ENCODE assay signal across 8 cellular contexts in the genomic region with DNA sequence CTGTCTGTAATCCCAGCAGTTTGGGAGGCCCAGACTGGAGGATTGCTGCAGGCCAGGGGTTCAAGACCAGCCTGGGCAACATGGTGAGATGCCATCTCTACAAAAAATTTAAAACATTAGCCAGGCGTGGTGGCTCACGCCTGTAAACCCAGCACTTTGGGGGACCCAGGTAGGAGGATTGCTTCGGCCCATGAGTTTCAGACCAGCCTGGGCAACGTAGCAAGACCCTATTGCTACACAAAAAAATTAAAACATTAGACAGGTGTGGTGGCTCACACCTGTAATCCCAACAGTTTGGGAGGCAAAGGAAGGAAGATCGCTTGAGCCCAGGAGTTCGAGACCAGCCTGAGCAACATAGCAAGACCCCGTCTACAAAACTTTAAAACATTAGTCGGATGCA. TPM values are rescaled to one million over a fixed set of nuclear protein-coding genes. Genes with fewer than 3 reads are reported as not detected.
DNase-seq lines count a peak whose midpoint lies in the region; ATAC-seq and TF ChIP-seq lines count a peak whose summit lies in the region.

No MANE protein-coding gene starts in this region.

- CTCF ChIA-PET in SK-N-SH (lab: Yijun Ruan, JAX), result no interaction called here

- H3K36me3 ChIP-seq in SK-N-SH (replicated peaks in 1 of 2; ENCODE audit: control insufficient read depth in 1 of 2, insufficient read depth in 2 of 2, low read length in 1 of 2) (peaks cover 12 to 13% of the 10 kb centered on the region in 2 experiments), adrenal gland (replicated peaks in 1 of 2) (no peaks in the 10 kb centered on the region)

- peaks cover 17 to 19% of the 10 kb centered on the region in 2 experiments; a peak in 3 of 4 replicates for H3K4me1 ChIP-seq in SK-N-SH (ENCODE audit: control insufficient read depth in 1 of 2, insufficient read depth in 2 of 2, low read depth in 1 of 2, low read length in 1 of 2)
- peaks cover 23 to 38% of the 10 kb centered on the region in 2 donors for H3K4me1 ChIP-seq in adrenal gland (replicated peaks in 1 of 2)

- TF ChIP-seq CTCF in SK-N-SH (IDR thresholded peaks at IDR 0.05), result no peak
- TF ChIP-seq CTCF in adrenal gland (IDR thresholded peaks at IDR 0.05), result no peak

- intact Hi-C loops in adrenal gland (cut with DNase I), result no loop called here

- DNase-seq in SK-N-SH (no peak), adrenal gland (no peak), substantia nigra (lab: John Stamatoyannopoulos, UW) (no peak), islet precursor cell (no peak), RKO (ENCODE audit: low spot score) (no peak), epidermal melanocyte (ENCODE audit: insufficient read length, low spot score) (no peak)

- H3K79me2 ChIP-seq in SK-N-SH (ENCODE audit: insufficient read depth), result peaks cover 58% of the 10 kb centered on the region

- POLR2A ChIA-PET in SK-N-SH (lab: Yijun Ruan, JAX), result no interaction called here

- H3K9me3 ChIP-seq in SK-N-SH (no peaks in the 10 kb centered on the region; the same call in 1 of the 2 replicates), adrenal gland (replicated peaks in 1 of 3) (no peaks in the 10 kb centered on the region)

- H3K27ac ChIP-seq in SK-N-SH (ENCODE audit: low read depth in 2 of 2, low read length in 1 of 2) (no peak overlapping the region), adrenal gland (peak overlapping the region in 4 of 5 donors; percentile 42 to 94 (median 90)), layer of hippocampus (ENCODE audit: low read depth, low read length) (peak overlapping the region; percentile 53), substantia nigra (ENCODE audit: low read depth, low read length, poor library complexity, severe bottlenecking) (peak overlapping the region; percentile 8)

- TF ChIP-seq POLR2A in adrenal gland (IDR thresholded peaks at IDR 0.05), result no peak

- H3K27me3 ChIP-seq in SK-N-SH (ENCODE audit: insufficient read depth) (no peaks in the 10 kb centered on the region), adrenal gland (no peaks in the 10 kb centered on the region), layer of hippocampus (ENCODE audit: control insufficient read depth, insufficient read depth, low read length) (no peaks in the 10 kb centered on the region)

- no peak overlapping the region for H2AFZ ChIP-seq in SK-N-SH (ENCODE audit: low read depth)

- H3F3A ChIP-seq in SK-N-SH (replicated peaks; ENCODE audit: insufficient read depth), result peaks cover 2% of the 10 kb centered on the region

- H3K4me2 ChIP-seq in SK-N-SH, result peak overlapping the region; percentile 83

- TF ChIP-seq EP300 in SK-N-SH (IDR thresholded peaks at IDR 0.05; ENCODE audit: borderline replicate concordance in 1 of 2, low read depth in 1 of 2, low read length in 1 of 2), result no peak

- H4K20me1 ChIP-seq in SK-N-SH (ENCODE audit: insufficient read depth), result peaks cover 3% of the 10 kb centered on the region; the same call in 1 of the 2 replicates

- H3K4me3 ChIP-seq in SK-N-SH (ENCODE audit: low read depth in 2 of 2, low read length in 1 of 2), result peak overlapping the region; percentile 82 to 92
- peak overlapping the region in 1 of 4 donors; percentile 99 for H3K4me3 ChIP-seq in adrenal gland

- WGBS in SK-N-SH (ENCODE audit: low lambda C conversion rate), result 79% methylated on average over 8 of the region's 8 CpGs
- WGBS in adrenal gland, 4 donors, result 77 to 91% (median 87%) methylated on average over 8 of the region's 8 CpGs

- no peaks in the 10 kb centered on the region for H3K9me2 ChIP-seq in SK-N-SH

- peak overlapping the region; percentile 98; the same call in 1 of the 2 replicates for H3K9ac ChIP-seq in SK-N-SH

- TF ChIP-seq RAD21 in SK-N-SH (IDR thresholded peaks at IDR 0.05; ENCODE audit: low read length), result no peak

- no peak for ATAC-seq in SK-N-SH treated with all-trans-retinoic acid at 6 μM for 48 hours

TF ChIP-seq in SK-N-SH, 30 proteins besides CTCF, POLR2A, EP300 and RAD21:
- TF ChIP-seq, protein P1, sequence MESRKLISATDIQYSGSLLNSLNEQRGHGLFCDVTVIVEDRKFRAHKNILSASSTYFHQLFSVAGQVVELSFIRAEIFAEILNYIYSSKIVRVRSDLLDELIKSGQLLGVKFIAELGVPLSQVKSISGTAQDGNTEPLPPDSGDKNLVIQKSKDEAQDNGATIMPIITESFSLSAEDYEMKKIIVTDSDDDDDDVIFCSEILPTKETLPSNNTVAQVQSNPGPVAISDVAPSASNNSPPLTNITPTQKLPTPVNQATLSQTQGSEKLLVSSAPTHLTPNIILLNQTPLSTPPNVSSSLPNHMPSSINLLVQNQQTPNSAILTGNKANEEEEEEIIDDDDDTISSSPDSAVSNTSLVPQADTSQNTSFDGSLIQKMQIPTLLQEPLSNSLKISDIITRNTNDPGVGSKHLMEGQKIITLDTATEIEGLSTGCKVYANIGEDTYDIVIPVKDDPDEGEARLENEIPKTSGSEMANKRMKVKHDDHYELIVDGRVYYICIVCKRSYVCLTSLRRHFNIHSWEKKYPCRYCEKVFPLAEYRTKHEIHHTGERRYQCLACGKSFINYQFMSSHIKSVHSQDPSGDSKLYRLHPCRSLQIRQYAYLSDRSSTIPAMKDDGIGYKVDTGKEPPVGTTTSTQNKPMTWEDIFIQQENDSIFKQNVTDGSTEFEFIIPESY (IDR thresholded peaks at IDR 0.05; ENCODE audit: borderline replicate concordance, low read depth), result no peak
- TF ChIP-seq GABPA (IDR thresholded peaks at IDR 0.05; ENCODE audit: low read depth) (no peak), JUND (IDR thresholded peaks at IDR 0.05) (no peak), RXRA (IDR thresholded peaks at IDR 0.05; ENCODE audit: borderline replicate concordance, low read depth) (no peak), TCF12 (IDR thresholded peaks at IDR 0.05) (no peak), YY1 (IDR thresholded peaks at IDR 0.05; ENCODE audit: low read depth) (no peak), GATA2 (CRISPR knock-in tag; IDR thresholded peaks at IDR 0.05) (no peak), FOXM1 (IDR thresholded peaks at IDR 0.05; ENCODE audit: low read depth) (no peak), TAF1 (IDR thresholded peaks at IDR 0.05; ENCODE audit: borderline replicate concordance, low read depth, low read length) (no peak), SIN3A (IDR thresholded peaks at IDR 0.05; ENCODE audit: borderline replicate concordance, low read depth, low read length) (no peak)
- TF ChIP-seq, protein P2, sequence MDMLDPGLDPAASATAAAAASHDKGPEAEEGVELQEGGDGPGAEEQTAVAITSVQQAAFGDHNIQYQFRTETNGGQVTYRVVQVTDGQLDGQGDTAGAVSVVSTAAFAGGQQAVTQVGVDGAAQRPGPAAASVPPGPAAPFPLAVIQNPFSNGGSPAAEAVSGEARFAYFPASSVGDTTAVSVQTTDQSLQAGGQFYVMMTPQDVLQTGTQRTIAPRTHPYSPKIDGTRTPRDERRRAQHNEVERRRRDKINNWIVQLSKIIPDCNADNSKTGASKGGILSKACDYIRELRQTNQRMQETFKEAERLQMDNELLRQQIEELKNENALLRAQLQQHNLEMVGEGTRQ (IDR thresholded peaks at IDR 0.05; ENCODE audit: borderline replicate concordance, low read depth, low read length), result no peak

TF ChIP-seq in SK-N-SH treated with all-trans-retinoic acid at 6 μM for 48 hours, 23 proteins besides CTCF, POLR2A, EP300 and RAD21 (continues in another document):
- TF ChIP-seq GLIS3 (CRISPR knock-in tag; IDR thresholded peaks at IDR 0.05) (no peak), SNAI2 (CRISPR knock-in tag; IDR thresholded peaks at IDR 0.05) (no peak), ZC3H10 (CRISPR knock-in tag; IDR thresholded peaks at IDR 0.05) (no peak), ARNTL (CRISPR knock-in tag; IDR thresholded peaks at IDR 0.05; ENCODE audit: borderline replicate concordance, low read depth) (no peak), PPARA (CRISPR knock-in tag; IDR thresholded peaks at IDR 0.05; ENCODE audit: borderline replicate concordance) (no peak), TCF4 (CRISPR knock-in tag; IDR thresholded peaks at IDR 0.05; ENCODE audit: borderline replicate concordance) (no peak), ZNF565 (CRISPR knock-in tag; conservative IDR thresholded peaks at IDR 0.05; ENCODE audit: low read depth) (no peak)
- TF ChIP-seq, protein P3, sequence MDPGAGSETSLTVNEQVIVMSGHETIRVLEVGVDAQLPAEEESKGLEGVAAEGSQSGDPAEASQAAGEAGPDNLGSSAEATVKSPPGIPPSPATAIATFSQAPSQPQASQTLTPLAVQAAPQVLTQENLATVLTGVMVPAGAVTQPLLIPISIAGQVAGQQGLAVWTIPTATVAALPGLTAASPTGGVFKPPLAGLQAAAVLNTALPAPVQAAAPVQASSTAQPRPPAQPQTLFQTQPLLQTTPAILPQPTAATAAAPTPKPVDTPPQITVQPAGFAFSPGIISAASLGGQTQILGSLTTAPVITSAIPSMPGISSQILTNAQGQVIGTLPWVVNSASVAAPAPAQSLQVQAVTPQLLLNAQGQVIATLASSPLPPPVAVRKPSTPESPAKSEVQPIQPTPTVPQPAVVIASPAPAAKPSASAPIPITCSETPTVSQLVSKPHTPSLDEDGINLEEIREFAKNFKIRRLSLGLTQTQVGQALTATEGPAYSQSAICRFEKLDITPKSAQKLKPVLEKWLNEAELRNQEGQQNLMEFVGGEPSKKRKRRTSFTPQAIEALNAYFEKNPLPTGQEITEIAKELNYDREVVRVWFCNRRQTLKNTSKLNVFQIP (CRISPR knock-in tag; IDR thresholded peaks at IDR 0.05; ENCODE audit: borderline replicate concordance, low read depth), result no peak

RNA-seq across cellular contexts. Expression of a gene that starts 1.3 kb away (rescaled TPM):
- polyA plus RNA-seq in SK-N-SH (2012; rRNA removed), result 33.8 and 34.3 TPM in 2 replicates
- polyA plus RNA-seq in SK-N-SH (2012; cell fraction: cytosol; rRNA removed), result 27.1 and 33.9 TPM in 2 replicates
- polyA plus RNA-seq in SK-N-SH (2012; cell fraction: nucleus; rRNA removed), result 33.8 and 50.0 TPM in 2 replicates
- 10 to 100 TPM; 19.9 to 51.4 (median 27.7) TPM for total RNA-seq in adrenal gland
- 10 to 100 TPM in 1 of 3 donors, 1 to 10 TPM in 2; 6.4 to 68.6 (median 9.4) TPM for polyA plus RNA-seq in adrenal gland

RNA-seq across cellular contexts. Expression of a gene that starts 1.3 kb away (rescaled TPM):
- polyA plus RNA-seq in SK-N-SH (2012; rRNA removed) (16.6 and 16.7 TPM in 2 replicates), adrenal gland (10 to 100 TPM; 10.7 to 42.6 (median 12.2) TPM)
- 10.1 and 14.9 TPM in 2 replicates for polyA plus RNA-seq in SK-N-SH (2012; cell fraction: cytosol; rRNA removed)
- 7.2 and 8.4 TPM in 2 replicates for polyA plus RNA-seq in SK-N-SH (2012; cell fraction: nucleus; rRNA removed)
- 10 to 100 TPM; 44.0 to 70.5 (median 51.3) TPM for total RNA-seq in adrenal gland

Comparison
In these comparisons a context has a peak if more than half of its experiments do, and no peak if none do; other contexts are left out.
1. H3K27ac ChIP-seq: peak in adrenal gland (4 of 5), layer of hippocampus (single experiment) and substantia nigra (single experiment); none in SK-N-SH (0 of 2).